8 cellular contexts compared by ENCODE assay signal in genomic region chr2:126634273-126634861, GRCh38. TPM values are rescaled to one million over a fixed set of nuclear protein-coding genes. Genes with fewer than 3 reads are reported as not detected.
DNase-seq lines count a peak whose midpoint lies in the region; ATAC-seq and TF ChIP-seq lines count a peak whose summit lies in the region.

No MANE protein-coding gene starts in this region.

- no peaks in the 10 kb centered on the region for H3K36me3 ChIP-seq in sigmoid colon

- H3K9me3 Mint-ChIP-seq in neural crest cell, result peaks cover 2% of the 10 kb centered on the region

- no peaks in the 10 kb centered on the region for H3K9me3 ChIP-seq in sigmoid colon

- DNase-seq in NCI-H748 (lab: John Stamatoyannopoulos, UW; ENCODE audit: unreplicated experiment) (peak; percentile 7), NCI-H748 treated with DMSO at 0.1 percent for 48 hours (lab: John Stamatoyannopoulos, UW) (no peak), LoVo (ENCODE audit: low spot score) (peak; percentile 33), astrocyte of the hippocampus (ENCODE audit: low read depth, low spot score) (peak; percentile 12), neural crest cell (ENCODE audit: low read depth, low spot score) (no peak), medulla oblongata (ENCODE audit: extremely low spot score) (no peak), sigmoid colon (no peak)

- H3K4me3 ChIP-seq in sigmoid colon, result no peak overlapping the region

- ATAC-seq in HG03457 (IDR thresholded peaks at IDR 0.05; ENCODE audit: unreplicated experiment), result no peak

- H3K4me1 Mint-ChIP-seq in neural crest cell, result no peaks in the 10 kb centered on the region

- no peak overlapping the region for H3K27ac ChIP-seq in sigmoid colon

- peaks cover 3% of the 10 kb centered on the region for H3K27me3 Mint-ChIP-seq in neural crest cell (ENCODE audit: low read depth)

- no peaks in the 10 kb centered on the region for H3K4me1 ChIP-seq in sigmoid colon

- H3K4me3 Mint-ChIP-seq in neural crest cell, result no peak overlapping the region

- intact Hi-C loops in sigmoid colon (cut with DNase I), result no loop called here

- no peak overlapping the region for H3K27ac Mint-ChIP-seq in neural crest cell (ENCODE audit: unreplicated experiment)

- H3K27me3 ChIP-seq in sigmoid colon, result no peaks in the 10 kb centered on the region

- no peak for TF ChIP-seq EP300 in sigmoid colon (IDR thresholded peaks at IDR 0.05)

- no peak for TF ChIP-seq POLR2A in sigmoid colon (IDR thresholded peaks at IDR 0.05)

- TF ChIP-seq CTCF in neural crest cell (conservative IDR thresholded peaks at IDR 0.05) (peak; percentile 65), sigmoid colon (IDR thresholded peaks at IDR 0.05) (peak in 1 of 4 experiments; percentile 35)

- WGBS in sigmoid colon, 2 donors, result 23 to 39% methylated on average over 12 of the region's 12 CpGs

- no peaks in the 10 kb centered on the region for H3K36me3 Mint-ChIP-seq in neural crest cell (ENCODE audit: low read depth)

RNA-seq across cellular contexts. Expression of gene GYPC, which starts 21.6 kb away (rescaled TPM):
- total RNA-seq in neural crest cell (84.4 and 89.4 TPM in 2 replicates), sigmoid colon (100 to 1,000 TPM in 3 of 4 donors, 10 to 100 TPM in 1; 93.5 to 123 (median 113) TPM)
- polyA plus RNA-seq in sigmoid colon, result 10 to 100 TPM; 18.0 to 93.7 (median 66.8) TPM

Comparison
In these comparisons a context has a peak if more than half of its experiments do, and no peak if none do; other contexts are left out.
1. DNase-seq: peak in NCI-H748 (single experiment), LoVo (single experiment) and astrocyte of the hippocampus (single experiment); none in NCI-H748 treated with DMSO at 0.1 percent for 48 hours (single experiment), neural crest cell (single experiment), medulla oblongata (single experiment) and sigmoid colon (single experiment).